In genomic region chr2:17470855-17471641, GRCh38 we compare ENCODE assay signal across 8 cellular contexts. TPM values are rescaled to one million over a fixed set of nuclear protein-coding genes. Genes with fewer than 3 reads are reported as not detected.
DNase-seq lines count a peak whose midpoint lies in the region; ATAC-seq and TF ChIP-seq lines count a peak whose summit lies in the region.
"Had no signal": no experiment of that assay in that cellular context is flagged by ENCODE, and none has a peak within 500 bp of the region (broad histone marks: within the 10 kb centered on the region; RNA-seq: fewer than 3 reads in every experiment).

No MANE protein-coding gene starts in this region.

- no peaks in the 10 kb centered on the region for H3K36me3 Mint-ChIP-seq in activated CD4-positive, alpha-beta T cell treated with anti-CD3 and anti-CD28 coated beads, Interleukin-2, amount 10 ng/mL, durations not matched to agents 24 days and 14 days (ENCODE audit: low read depth)

- ATAC-seq in heart right ventricle: no peak

- H3K27me3 ChIP-seq in skeletal muscle satellite cell (ENCODE audit: control insufficient read depth, insufficient read depth, low read length) (no peaks in the 10 kb centered on the region), heart right ventricle (no peaks in the 10 kb centered on the region)

- WGBS in heart right ventricle, 2 donors: 61 to 74% methylated on average over 6 of the region's 6 CpGs

- intact Hi-C loops in activated CD4-positive, alpha-beta T cell treated with anti-CD3 and anti-CD28 coated beads, Interleukin-2, amount 10 ng/mL, durations not matched to agents 24 days and 14 days (cut with micrococcal nuclease): loop anchor here (10.0 kb wide), 1 partner anchor 194 kb away; no protein-coding TSS in a partner anchor
- intact Hi-C loops in heart right ventricle (cut with DNase I): loop anchor here in 2 of 10 donors (10.0 kb wide), 1 partner anchor 204 kb away; no protein-coding TSS in a partner anchor

- H3K9me3 ChIP-seq in skeletal muscle satellite cell (replicated peaks; ENCODE audit: low read length) (no peaks in the 10 kb centered on the region), heart right ventricle (peaks cover 0 to 42% (median 15%) of the 10 kb centered on the region in 11 donors)

- H3K4me1 ChIP-seq in skeletal muscle satellite cell (ENCODE audit: control insufficient read depth, insufficient read depth, low read length) (peaks cover 10% of the 10 kb centered on the region), heart right ventricle (peaks cover 0 to under 1% (median 0%) of the 10 kb centered on the region in 9 donors)

- no peaks in the 10 kb centered on the region for H3K27me3 Mint-ChIP-seq in activated CD4-positive, alpha-beta T cell treated with anti-CD3 and anti-CD28 coated beads, Interleukin-2, amount 10 ng/mL, durations not matched to agents 24 days and 14 days

- DNase-seq in GM20000 (ENCODE audit: low spot score): no peak
- DNase-seq in NCI-H2081 treated with DMSO at 0.1 percent for 48 hours (lab: John Stamatoyannopoulos, UW): peak; percentile 6
- DNase-seq in dermis microvascular lymphatic vessel endothelial cell (ENCODE audit: low read depth in 2 of 2): peak; percentile 1 to 7
- DNase-seq in activated CD4-positive, alpha-beta T cell treated with anti-CD3 and anti-CD28 coated beads, Interleukin-2, amount 10 ng/mL, durations not matched to agents 24 days and 14 days: no peak
- DNase-seq in heart right ventricle: no peak
- no peak for DNase-seq in stimulated activated CD4-positive, alpha-beta T cell treated with anti-CD3 and anti-CD28 coated beads, Interleukin-1b, Interleukin-23, amount 100 ng/mL, for 48 hours

- H3K36me3 ChIP-seq in skeletal muscle satellite cell (ENCODE audit: insufficient read depth, low read length) (no peaks in the 10 kb centered on the region), heart right ventricle (no peaks in the 10 kb centered on the region)

- no peaks in the 10 kb centered on the region for H3K4me1 Mint-ChIP-seq in activated CD4-positive, alpha-beta T cell treated with anti-CD3 and anti-CD28 coated beads, Interleukin-2, amount 10 ng/mL, durations not matched to agents 24 days and 14 days

- H3K4me2 ChIP-seq in skeletal muscle satellite cell (ENCODE audit: low read length): peak overlapping the region; percentile 39

- H3K27ac Mint-ChIP-seq in activated CD4-positive, alpha-beta T cell treated with anti-CD3 and anti-CD28 coated beads, Interleukin-2, amount 10 ng/mL, durations not matched to agents 24 days and 14 days: no peak overlapping the region
- H3K27ac Mint-ChIP-seq: activated T-helper 2 cell treated with anti-CD3 and anti-CD28 coated beads, Interferon-gamma antibody, Interleukin-2, Interleukin-4, amounts not matched to agents 10 μg/mL and 5 μg/mL and 100 μg/mL, durations not matched to agents 14 hours and 24 hours and 36 hours had no signal

- H3K4me3 ChIP-seq in skeletal muscle satellite cell (ENCODE audit: low read length) (peak overlapping the region; percentile 26), heart right ventricle (no peak overlapping the region)

- no peak overlapping the region for H3K9ac ChIP-seq in skeletal muscle satellite cell (ENCODE audit: low read depth, low read length)

- H3K9me3 Mint-ChIP-seq in activated CD4-positive, alpha-beta T cell treated with anti-CD3 and anti-CD28 coated beads, Interleukin-2, amount 10 ng/mL, durations not matched to agents 24 days and 14 days: no peaks in the 10 kb centered on the region

- H3K4me3 Mint-ChIP-seq in activated CD4-positive, alpha-beta T cell treated with anti-CD3 and anti-CD28 coated beads, Interleukin-2, amount 10 ng/mL, durations not matched to agents 24 days and 14 days: no peak overlapping the region

- H3K27ac ChIP-seq in heart right ventricle: no peak overlapping the region

- TF ChIP-seq CTCF in GM20000 (IDR thresholded peaks at IDR 0.05; ENCODE audit: extremely low read depth, missing control alignments) (peak; percentile 43), heart right ventricle (IDR thresholded peaks at IDR 0.05) (peak in 4 of 9 donors; percentile 13 to 33 (median 18))

RNA-seq across cellular contexts. Expression of gene RAD51AP2, which starts 47.2 kb away (rescaled TPM):
- total RNA-seq in dermis microvascular lymphatic vessel endothelial cell: not detected in 2 replicates
- not detected in 2 replicates for total RNA-seq in skeletal muscle satellite cell (2012; rRNA removed)
- total RNA-seq in activated CD4-positive, alpha-beta T cell treated with anti-CD3 and anti-CD28 coated beads, Interleukin-2, amount 10 ng/mL, durations not matched to agents 24 days and 14 days: not detected in 2 replicates
- under 1 TPM in 9 of 10 donors, not detected in 1; 0.06 to 0.49 (median 0.14) TPM for total RNA-seq in heart right ventricle
- under 1 TPM; 0.03 to 0.15 TPM for polyA plus RNA-seq in heart right ventricle
- total RNA-seq: activated T-helper 2 cell treated with anti-CD3 and anti-CD28 coated beads, Interferon-gamma antibody, Interleukin-2, Interleukin-4, amounts not matched to agents 10 μg/mL and 5 μg/mL and 100 μg/mL, durations not matched to agents 14 hours and 24 hours and 36 hours had no signal

Comparison
In these comparisons a context has a peak if more than half of its experiments do, and no peak if none do; other contexts are left out.
1. DNase-seq: peak in NCI-H2081 treated with DMSO at 0.1 percent for 48 hours (single experiment) and dermis microvascular lymphatic vessel endothelial cell (2 of 2); none in GM20000 (single experiment), activated CD4-positive, alpha-beta T cell treated with anti-CD3 and anti-CD28 coated beads, Interleukin-2, amount 10 ng/mL, durations not matched to agents 24 days and 14 days (single experiment), heart right ventricle (0 of 2) and stimulated activated CD4-positive, alpha-beta T cell treated with anti-CD3 and anti-CD28 coated beads, Interleukin-1b, Interleukin-23, amount 100 ng/mL, for 48 hours (single experiment).